Comparison of ENCODE assay signal across 18 cellular contexts in the genomic region with DNA sequence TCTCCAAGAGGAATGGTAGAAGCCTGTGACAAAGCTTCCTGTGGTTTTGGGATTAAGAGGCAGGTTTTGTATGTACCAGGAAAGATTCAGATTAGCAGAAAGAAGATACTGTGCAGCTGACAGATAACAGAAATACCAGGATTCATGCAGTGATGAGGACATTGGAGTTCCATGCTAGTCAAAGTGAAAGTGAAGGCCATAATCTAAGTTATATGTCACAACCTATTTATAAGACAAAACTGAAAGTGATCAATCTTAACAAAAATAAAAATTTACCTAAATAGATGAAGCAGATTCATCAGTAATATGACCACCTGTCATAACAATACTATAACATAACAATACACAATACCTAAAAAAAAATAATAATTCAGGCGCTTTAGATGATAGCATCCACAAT.
DNase-seq lines count a peak whose midpoint lies in the region; ATAC-seq lines count a peak whose summit lies in the region.
"Had no signal": no experiment of that assay in that cellular context is flagged by ENCODE, and none has a peak within 500 bp of the region (broad histone marks: within the 10 kb centered on the region; RNA-seq: fewer than 3 reads in every experiment).

No MANE protein-coding gene starts in this region.

- DNase-seq in NOMO-1 (lab: John Stamatoyannopoulos, UW; ENCODE audit: unreplicated experiment in 2 of 2): no peak
- DNase-seq in NCI-H524 (lab: John Stamatoyannopoulos, UW): no peak
- no peak for DNase-seq in NAMALWA (ENCODE audit: low spot score)
- no peak for DNase-seq in activated CD8-positive, alpha-beta memory T cell treated with anti-CD3 and anti-CD28 coated beads for 24 hours
- DNase-seq: activated naive CD4-positive, alpha-beta T cell treated with Interleukin-2 at 50 U/mL for 16 hours; CD8-positive, alpha-beta T cell; immature natural killer cell; MM.1S; NCI-H774; right lobe of liver; RPMI8226; stimulated activated CD4-positive, alpha-beta T cell treated with anti-CD3 and anti-CD28 coated beads, Interleukin-1b, Interleukin-23, amount 100 ng/mL, for 48 hours; T-helper 1 cell had no signal

- peak; percentile 87 for ATAC-seq in GM18502 (IDR thresholded peaks at IDR 0.05; ENCODE audit: poor library complexity, unreplicated experiment)
- ATAC-seq in GM21360 (IDR thresholded peaks at IDR 0.05; ENCODE audit: unreplicated experiment): peak; percentile 93
- ATAC-seq in HG02852 (IDR thresholded peaks at IDR 0.05; ENCODE audit: unreplicated experiment): peak; percentile 83
- ATAC-seq in HG03469 (IDR thresholded peaks at IDR 0.05; ENCODE audit: unreplicated experiment): peak; percentile 80
- ATAC-seq: activated CD4-positive, CD25-positive, alpha-beta regulatory T cell treated with anti-CD3 and anti-CD28 coated beads, Interleukin-2, amount 50 U/mL, for 24 hours; CD8-positive, alpha-beta T cell; right lobe of liver had no signal
